27 cellular contexts compared by ENCODE assay signal in the genomic region with DNA sequence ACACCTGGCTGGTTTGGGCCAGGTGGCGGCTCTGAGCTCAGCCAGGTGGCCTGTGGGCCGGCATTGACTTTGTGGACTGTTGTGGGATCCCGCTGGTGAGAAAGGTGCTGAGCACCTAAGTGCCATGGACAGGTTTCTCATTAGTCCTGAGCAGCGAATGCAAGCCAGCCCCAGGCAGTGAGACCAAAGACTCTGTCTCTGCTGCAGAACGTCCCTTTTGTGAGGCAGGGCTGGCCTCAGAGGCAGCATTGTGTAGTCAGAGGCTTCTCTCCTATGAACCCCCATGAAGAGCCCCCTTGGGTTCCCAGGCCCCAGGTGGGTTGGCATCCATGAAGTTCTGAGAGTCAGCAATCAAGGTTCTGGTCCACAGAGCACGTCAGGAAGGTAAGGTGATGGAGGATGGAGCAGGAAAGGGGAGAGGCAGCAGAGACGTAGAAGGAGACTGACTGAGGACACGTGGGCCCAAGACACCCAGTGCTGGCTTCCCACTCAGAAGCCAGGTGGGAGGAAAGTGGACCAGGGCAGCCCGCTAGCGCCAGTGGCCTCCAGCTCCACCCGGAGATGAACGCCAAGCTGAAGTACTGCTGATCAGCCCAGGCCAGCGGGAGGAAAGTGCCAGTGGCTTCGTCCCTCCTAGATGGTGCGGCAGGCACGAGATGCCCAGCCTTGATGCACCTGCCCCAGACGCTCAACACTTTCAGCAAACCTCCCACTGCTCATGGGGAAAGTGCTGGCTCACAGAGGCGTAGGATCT. TPM values are rescaled to one million over a fixed set of nuclear protein-coding genes. Genes with fewer than 3 reads are reported as not detected.
"Had no signal": no experiment of that assay in that cellular context is flagged by ENCODE, and none has a peak within 500 bp of the region (broad histone marks: within the 10 kb centered on the region; RNA-seq: fewer than 3 reads in every experiment).

No MANE protein-coding gene starts in this region.

- H3K27ac ChIP-seq: colonic mucosa, esophagus muscularis mucosa, foreskin keratinocyte, gastroesophageal sphincter, parathyroid adenoma, right lobe of liver, stomach, thoracic aorta, tibial nerve, upper lobe of left lung had no signal

- H3K4me1 Mint-ChIP-seq: nephron had no signal

- H3K27me3 Mint-ChIP-seq: dendritic cell treated with granulocyte-macrophage colony-stimulating factor and Interleukin-4, amounts not matched to agents 40 ng/mL and 50 ng/mL, for 4 days; naive thymus-derived CD4-positive, alpha-beta T cell; progenitor cell of endocrine pancreas had no signal

- H3K4me3 Mint-ChIP-seq: dendritic cell treated with granulocyte-macrophage colony-stimulating factor and Interleukin-4, amounts not matched to agents 40 ng/mL and 50 ng/mL, for 4 days; naive thymus-derived CD4-positive, alpha-beta T cell; nephron had no signal

- H3K36me3 ChIP-seq: colonic mucosa, right lobe of liver, thoracic aorta, upper lobe of left lung, uterus had no signal

- H3K9me3 Mint-ChIP-seq: nephron had no signal

- DNase-seq: central memory CD4-positive, alpha-beta T cell; colonic mucosa; effector CD8-positive, alpha-beta T cell; foreskin keratinocyte; hypothalamus; kidney; mesendoderm; midbrain; naive thymus-derived CD4-positive, alpha-beta T cell; occipital lobe; right lobe of liver; small intestine; stimulated activated CD4-positive, alpha-beta T cell treated with anti-CD3 and anti-CD28 coated beads, Interleukin-15, amount 100 ng/mL, for 24 hours; stimulated activated CD4-positive, alpha-beta T cell treated with anti-CD3 and anti-CD28 coated beads, Interleukin-2, amount 100 ng/mL, for 48 hours; stimulated activated CD8-positive, alpha-beta memory T cell treated with anti-CD3 and anti-CD28 coated beads, Interleukin-4, amount 100 ng/mL, for 48 hours; stimulated activated naive CD4-positive, alpha-beta T cell treated with Interleukin-2 at 50 U/mL for 16 hours; stomach; uterus had no signal

- H3K4me1 ChIP-seq: colonic mucosa, esophagus muscularis mucosa, foreskin keratinocyte, gastroesophageal sphincter, parathyroid adenoma, right lobe of liver, stomach, tibial nerve, upper lobe of left lung, uterus had no signal

- H3K79me2 ChIP-seq: parathyroid adenoma had no signal

- H3K9me3 ChIP-seq: colonic mucosa, esophagus muscularis mucosa, gastroesophageal sphincter, right lobe of liver, stomach, thoracic aorta, tibial nerve, upper lobe of left lung, uterus had no signal

- H3K27ac Mint-ChIP-seq: dendritic cell treated with granulocyte-macrophage colony-stimulating factor and Interleukin-4, amounts not matched to agents 40 ng/mL and 50 ng/mL, for 4 days; nephron; progenitor cell of endocrine pancreas had no signal

- H3K27me3 ChIP-seq: colonic mucosa, esophagus muscularis mucosa, foreskin keratinocyte, gastroesophageal sphincter, right lobe of liver, stomach, tibial nerve, upper lobe of left lung, uterus had no signal

- H2AFZ ChIP-seq: parathyroid adenoma had no signal

- H3K9ac ChIP-seq: parathyroid adenoma had no signal

- H3K4me3 ChIP-seq: colonic mucosa, esophagus muscularis mucosa, gastroesophageal sphincter, right lobe of liver, stomach, thoracic aorta, tibial nerve, upper lobe of left lung, uterus had no signal

RNA-seq across cellular contexts. Expression of a gene that starts 19.2 kb away (rescaled TPM):
- total RNA-seq: foreskin keratinocyte had no signal
- polyA plus RNA-seq: foreskin keratinocyte had no signal
